Comparison of ENCODE assay signal across 18 cellular contexts in the genomic region with DNA sequence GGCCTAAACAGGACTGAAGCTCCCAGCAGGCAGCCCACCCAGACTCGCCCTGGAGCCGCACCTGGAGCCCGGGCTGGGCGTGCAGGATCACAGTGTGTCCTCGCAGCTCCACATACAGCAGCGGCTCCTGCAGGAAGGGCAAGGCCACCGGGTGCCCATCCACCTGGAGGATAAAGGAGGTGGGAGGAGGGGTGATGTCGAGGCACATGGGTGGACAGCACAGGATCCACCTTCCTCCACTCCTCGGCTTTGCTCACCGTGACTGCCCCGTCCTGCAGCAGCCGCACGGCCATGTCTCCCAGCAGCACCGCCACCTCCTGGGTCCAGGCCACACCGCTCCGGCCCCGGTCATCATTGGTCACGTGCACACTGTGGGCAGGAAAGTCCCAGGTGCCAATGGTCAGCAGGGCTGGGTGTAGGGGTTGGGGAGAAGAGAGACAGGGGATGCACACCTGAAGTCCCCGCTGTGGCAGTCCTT. TPM values are rescaled to one million over a fixed set of nuclear protein-coding genes. Genes with fewer than 3 reads are reported as not detected.
DNase-seq lines count a peak whose midpoint lies in the region; ATAC-seq and TF ChIP-seq lines count a peak whose summit lies in the region.
"Had no signal": no experiment of that assay in that cellular context is flagged by ENCODE, and none has a peak within 500 bp of the region (broad histone marks: within the 10 kb centered on the region; RNA-seq: fewer than 3 reads in every experiment).

No MANE protein-coding gene starts in this region.

- H3K36me3 Mint-ChIP-seq in CD4-positive, alpha-beta T cell (ENCODE audit: low read depth), result no peaks in the 10 kb centered on the region
- H3K36me3 Mint-ChIP-seq: brain; mesothelial cell of epicardium; naive thymus-derived CD4-positive, alpha-beta T cell had no signal

- no peaks in the 10 kb centered on the region for H3K9me3 Mint-ChIP-seq in CD4-positive, alpha-beta T cell
- H3K9me3 Mint-ChIP-seq: brain; mesothelial cell of epicardium; naive thymus-derived CD4-positive, alpha-beta T cell; stimulated activated naive CD8-positive, alpha-beta T cell treated with anti-CD3 and anti-CD28 coated beads, Interleukin-15, Interleukin-2, amounts not matched to agents 100 ng/mL and 50 ng/mL, for 24 hours had no signal

- DNase-seq in DMS53 (lab: John Stamatoyannopoulos, UW) (peak; percentile 65), DMS53 treated with DMSO at 0.1 percent for 48 hours (lab: John Stamatoyannopoulos, UW; ENCODE audit: unreplicated experiment) (no peak), Panc1 (ENCODE audit: low read depth, low spot score) (no peak), islet precursor cell (peak; percentile 53), sigmoid colon (peak; percentile 61), NCI-H187 (lab: John Stamatoyannopoulos, UW) (no peak)
- DNase-seq in CD4-positive, alpha-beta T cell, result no peak
- DNase-seq in stimulated activated CD8-positive, alpha-beta memory T cell treated with anti-CD3 and anti-CD28 coated beads, Interleukin-4, amount 100 ng/mL, for 48 hours, result no peak
- DNase-seq: activated CD8-positive, alpha-beta T cell treated with anti-CD3 and anti-CD28 coated beads, Interleukin-2, amount 10 ng/mL, durations not matched to agents 7 days and 5 days; activated gamma-delta T cell; activated T-cell treated with anti-CD3 and anti-CD28 coated beads for 4 hours; AML-193; naive thymus-derived CD4-positive, alpha-beta T cell; SIG-M5 had no signal

- no peaks in the 10 kb centered on the region for H3K27me3 ChIP-seq in Panc1 (ENCODE audit: control insufficient read depth, insufficient read depth, low read length)
- H3K27me3 ChIP-seq in sigmoid colon, result no peaks in the 10 kb centered on the region
- H3K27me3 ChIP-seq in CD4-positive, alpha-beta T cell (ENCODE audit: control insufficient read depth, insufficient read depth, low read length), result no peaks in the 10 kb centered on the region

- H3K4me1 ChIP-seq in Panc1 (ENCODE audit: control insufficient read depth, insufficient read depth, low read length) (no peaks in the 10 kb centered on the region), sigmoid colon (peaks cover 0 to 9% (median 3%) of the 10 kb centered on the region in 4 donors)

- BruUV-seq in Panc1 (replicated peaks; lab: Mats Ljungman, UMichigan), result no TSS peak

- no peak overlapping the region for H3K27ac ChIP-seq in Panc1 (ENCODE audit: low read length)
- no peak overlapping the region for H3K27ac ChIP-seq in sigmoid colon
- no peak overlapping the region for H3K27ac ChIP-seq in CD4-positive, alpha-beta T cell (ENCODE audit: low read depth, low read length)
- H3K27ac ChIP-seq: 22Rv1 had no signal

- no peaks in the 10 kb centered on the region for H3K4me1 Mint-ChIP-seq in CD4-positive, alpha-beta T cell (ENCODE audit: low read depth)

- no peak overlapping the region for H3K27ac Mint-ChIP-seq in CD4-positive, alpha-beta T cell
- H3K27ac Mint-ChIP-seq: activated CD8-positive, alpha-beta T cell treated with anti-CD3 and anti-CD28 coated beads, Interleukin-2, amount 10 ng/mL, durations not matched to agents 7 days and 5 days; mesothelial cell of epicardium; naive thymus-derived CD4-positive, alpha-beta T cell; stimulated activated naive CD8-positive, alpha-beta T cell treated with anti-CD3 and anti-CD28 coated beads, Interleukin-15, Interleukin-2, amounts not matched to agents 100 ng/mL and 50 ng/mL, for 24 hours had no signal

- H3K9me3 ChIP-seq in Panc1 (ENCODE audit: control insufficient read depth, insufficient read depth, low read depth, low read length) (no peaks in the 10 kb centered on the region), sigmoid colon (no peaks in the 10 kb centered on the region)
- H3K9me3 ChIP-seq in CD4-positive, alpha-beta T cell (ENCODE audit: control insufficient read depth, low read length), result no peaks in the 10 kb centered on the region

- ATAC-seq in Panc1, result peak; percentile 22
- no peak for ATAC-seq in CD4-positive, alpha-beta T cell (ENCODE audit: poor library complexity)
- ATAC-seq: naive thymus-derived CD4-positive, alpha-beta T cell had no signal

- H3K36me3 ChIP-seq in Panc1 (ENCODE audit: control insufficient read depth, insufficient read depth, low read length), result no peaks in the 10 kb centered on the region
- H3K36me3 ChIP-seq in sigmoid colon, result no peaks in the 10 kb centered on the region

- in situ Hi-C loops in Panc1 (cut with HindIII; ENCODE audit: low pct_unique_long_range_greater_than_20kb, low sequenced_read_pairs), result no loop called here

- TF ChIP-seq POLR2A in sigmoid colon (IDR thresholded peaks at IDR 0.05), result no peak

- 79 to 88% methylated on average over 19 of the region's 19 CpGs for WGBS in sigmoid colon, 2 donors

- no peak overlapping the region for H3K4me3 Mint-ChIP-seq in CD4-positive, alpha-beta T cell
- H3K4me3 Mint-ChIP-seq: activated CD8-positive, alpha-beta T cell treated with anti-CD3 and anti-CD28 coated beads, Interleukin-2, amount 10 ng/mL, durations not matched to agents 7 days and 5 days; brain; mesothelial cell of epicardium; naive thymus-derived CD4-positive, alpha-beta T cell; stimulated activated naive CD8-positive, alpha-beta T cell treated with anti-CD3 and anti-CD28 coated beads, Interleukin-15, Interleukin-2, amounts not matched to agents 100 ng/mL and 50 ng/mL, for 24 hours had no signal

- intact Hi-C loops in Panc1 (cut with micrococcal nuclease; ENCODE audit: unreplicated experiment), result no loop called here
- intact Hi-C loops in sigmoid colon (cut with DNase I), result no loop called here
- intact Hi-C loops in CD4-positive, alpha-beta T cell (cut with DNase I, micrococcal nuclease), result no loop called here

- CTCF ChIA-PET in Panc1 (lab: Charles Lee), result interaction anchor here (1.3 to 1.4 kb wide), 3 partner anchors 17 to 271 kb away, joined by 4 to 9 read pairs (median 4); a partner anchor contains a TSS
- CTCF ChIA-PET in CD4-positive, alpha-beta T cell (lab: Charles Lee), result interaction anchor here (4.6 kb wide), 1 partner anchor 17 kb away, joined by 45 read pairs; a partner anchor contains a TSS

- no peak for TF ChIP-seq EP300 in sigmoid colon (IDR thresholded peaks at IDR 0.05)

- POLR2A ChIA-PET in Panc1 (lab: Charles Lee), result no interaction called here
- POLR2A ChIA-PET in CD4-positive, alpha-beta T cell (lab: Charles Lee), result no interaction called here

- TF ChIP-seq CTCF in Panc1 (IDR thresholded peaks at IDR 0.05) (no peak), sigmoid colon (IDR thresholded peaks at IDR 0.05) (no peak)
- no peak for TF ChIP-seq CTCF in CD4-positive, alpha-beta T cell (IDR thresholded peaks at IDR 0.05)

- no peak overlapping the region for H3K4me3 ChIP-seq in Panc1 (ENCODE audit: low read depth in 2 of 2, low read length in 2 of 2)
- H3K4me3 ChIP-seq in sigmoid colon, result no peak overlapping the region

- H3K27me3 Mint-ChIP-seq in CD4-positive, alpha-beta T cell, result no peaks in the 10 kb centered on the region
- H3K27me3 Mint-ChIP-seq: naive thymus-derived CD4-positive, alpha-beta T cell; stimulated activated naive CD8-positive, alpha-beta T cell treated with anti-CD3 and anti-CD28 coated beads, Interleukin-15, Interleukin-2, amounts not matched to agents 100 ng/mL and 50 ng/mL, for 24 hours had no signal

RNA-seq across cellular contexts. Expression of a gene that starts 16.8 kb away (rescaled TPM):
- total RNA-seq in Panc1 (2021; ENCODE audit: unreplicated experiment) (151 TPM), sigmoid colon (100 to 1,000 TPM in 3 of 4 donors, 10 to 100 TPM in 1; 96.7 to 138 (median 131) TPM)
- 291 TPM for polyA plus RNA-seq in Panc1 (2012; ENCODE audit: insufficient read length)
- polyA plus RNA-seq in sigmoid colon, result 100 to 1,000 TPM; 148 to 214 (median 183) TPM
- 10 to 100 TPM; 49.6 to 54.3 TPM for total RNA-seq in CD4-positive, alpha-beta T cell

RNA-seq across cellular contexts. Expression of a gene that starts 31.0 kb away (rescaled TPM):
- total RNA-seq in Panc1 (2021; ENCODE audit: unreplicated experiment) (0.13 TPM), sigmoid colon (under 1 TPM in 3 of 4 donors, not detected in 1; 0.14 to 0.36 (median 0.28) TPM)
- 0.38 TPM for polyA plus RNA-seq in Panc1 (2012; ENCODE audit: insufficient read length)
- polyA plus RNA-seq in sigmoid colon, result under 1 TPM in 1 of 3 donors, not detected in 2; 0.42 TPM
- under 1 TPM in 1 of 2 experiments, not detected in 1; 0.11 TPM for total RNA-seq in CD4-positive, alpha-beta T cell
- polyA plus RNA-seq: naive thymus-derived CD4-positive, alpha-beta T cell had no signal

RNA-seq across cellular contexts. Expression of a gene that starts 49.3 kb away (rescaled TPM):
- 10.2 TPM for total RNA-seq in Panc1 (2021; ENCODE audit: unreplicated experiment)
- 7.4 TPM for polyA plus RNA-seq in Panc1 (2012; ENCODE audit: insufficient read length)
- 100 to 1,000 TPM in 3 of 4 donors, 10 to 100 TPM in 1; 95.3 to 489 (median 242) TPM for total RNA-seq in sigmoid colon
- 10 to 100 TPM in 1 of 3 donors, 1 to 10 TPM in 1, under 1 TPM in 1; 0.69 to 12.6 (median 5.4) TPM for polyA plus RNA-seq in sigmoid colon
- under 1 TPM; 0.06 to 0.08 TPM for total RNA-seq in CD4-positive, alpha-beta T cell
- total RNA-seq: activated CD8-positive, alpha-beta T cell treated with anti-CD3 and anti-CD28 coated beads, Interleukin-2, amount 10 ng/mL, durations not matched to agents 7 days and 5 days had no signal
- polyA plus RNA-seq: naive thymus-derived CD4-positive, alpha-beta T cell had no signal

RNA-seq across cellular contexts. Expression of a gene that starts 58.2 kb away (rescaled TPM):
- 8.8 TPM for total RNA-seq in Panc1 (2021; ENCODE audit: unreplicated experiment)
- polyA plus RNA-seq in Panc1 (2012; ENCODE audit: insufficient read length), result 7.3 TPM
- total RNA-seq in sigmoid colon, result 10 to 100 TPM in 1 of 4 donors, 1 to 10 TPM in 3; 6.0 to 15.3 (median 8.1) TPM
- 10 to 100 TPM in 1 of 3 donors, 1 to 10 TPM in 2; 4.6 to 11.3 (median 4.8) TPM for polyA plus RNA-seq in sigmoid colon
- total RNA-seq in CD4-positive, alpha-beta T cell, result 1 to 10 TPM; 1.7 to 1.8 TPM

Comparison
In these comparisons a context has a peak if more than half of its experiments do, and no peak if none do; other contexts are left out.
1. DNase-seq: peak in DMS53 (single experiment), islet precursor cell (single experiment) and sigmoid colon (single experiment); none in DMS53 treated with DMSO at 0.1 percent for 48 hours (single experiment), Panc1 (single experiment), CD4-positive, alpha-beta T cell (0 of 10), stimulated activated CD8-positive, alpha-beta memory T cell treated with anti-CD3 and anti-CD28 coated beads, Interleukin-4, amount 100 ng/mL, for 48 hours (single experiment) and NCI-H187 (0 of 2).
2. RNA of a gene that starts 49.3 kb away (total RNA-seq): 95.3 to 489 TPM in sigmoid colon and 10.2 TPM in Panc1 (single experiment); 0.06 to 0.08 TPM in CD4-positive, alpha-beta T cell; every median in the first group is over 10 times any median in the second.